25 cellular contexts compared by ENCODE assay signal in genomic region chr5:178832618-178833201, GRCh38. TPM values are rescaled to one million over a fixed set of nuclear protein-coding genes. Genes with fewer than 3 reads are reported as not detected.
A peak's percentile ranks its signal among the peaks of the same experiment; 100 is the strongest.
DNase-seq lines count a peak whose midpoint lies in the region; ATAC-seq and TF ChIP-seq lines count a peak whose summit lies in the region.
"Had no signal": no experiment of that assay in that cellular context is flagged by ENCODE, and none has a peak within 500 bp of the region (broad histone marks: within the 10 kb centered on the region; RNA-seq: fewer than 3 reads in every experiment).

No MANE protein-coding gene starts in this region.

- no peaks in the 10 kb centered on the region; the same call in 2 of the 3 replicates for H3K4me1 Mint-ChIP-seq in GM23338
- no peaks in the 10 kb centered on the region for H3K4me1 Mint-ChIP-seq in mesothelial cell of epicardium
- H3K4me1 Mint-ChIP-seq: CD14-positive monocyte, memory B cell, naive B cell had no signal

- H4K20me1 ChIP-seq in GM23338 (replicated peaks; ENCODE audit: insufficient read depth): no peaks in the 10 kb centered on the region

- no peak for TF ChIP-seq CTCF in GM23338 (conservative IDR thresholded peaks at IDR 0.05; ENCODE audit: low read depth in 2 of 2)
- TF ChIP-seq CTCF in mesothelial cell of epicardium (IDR thresholded peaks at IDR 0.05; ENCODE audit: unreplicated experiment): no peak
- no peak for TF ChIP-seq CTCF in right lobe of liver (IDR thresholded peaks at IDR 0.05)

- WGBS in right lobe of liver (ENCODE audit: insufficient coverage, low coverage, low lambda C conversion rate, missing lambda C conversion rate): 75% methylated on average over 10 of the region's 15 CpGs

- H3K27me3 ChIP-seq in GM23338 (ENCODE audit: insufficient read depth): no peaks in the 10 kb centered on the region
- no peaks in the 10 kb centered on the region for H3K27me3 ChIP-seq in right lobe of liver
- H3K27me3 ChIP-seq: cardiac muscle cell had no signal

- H3K79me2 ChIP-seq in GM23338 (replicated peaks; ENCODE audit: insufficient read depth): no peaks in the 10 kb centered on the region

- H3K27me3 Mint-ChIP-seq in GM23338 (ENCODE audit: insufficient read depth, low read depth, poor library complexity) (peaks cover 5% of the 10 kb centered on the region), mesothelial cell of epicardium (ENCODE audit: low read depth) (no peaks in the 10 kb centered on the region)

- intact Hi-C loops in right lobe of liver (cut with DNase I): no loop called here

- no peaks in the 10 kb centered on the region for H3K36me3 ChIP-seq in GM23338 (ENCODE audit: insufficient read depth)
- no peaks in the 10 kb centered on the region for H3K36me3 ChIP-seq in right lobe of liver
- H3K36me3 ChIP-seq: cardiac muscle cell, heart right ventricle had no signal

- DNase-seq in GM23338 (ENCODE audit: low spot score) (peak; percentile 9), NCI-H146 (lab: John Stamatoyannopoulos, UW) (peak; percentile 61), SK-N-DZ (ENCODE audit: low spot score) (peak; percentile 95), mesothelial cell of epicardium (ENCODE audit: low spot score in 2 of 2, unreplicated experiment in 2 of 2) (no peak), AG08395 (ENCODE audit: low spot score) (no peak), right lobe of liver (no peak)
- DNase-seq in activated effector memory CD4-positive, alpha-beta T cell treated with Interleukin-2 at 50 U/mL for 16 hours: no peak
- no peak for DNase-seq in activated CD4-positive, alpha-beta T cell treated with anti-CD3 and anti-CD28 coated beads for 1 hour
- DNase-seq: activated CD4-positive, CD25-positive, alpha-beta regulatory T cell; activated CD8-positive, alpha-beta T cell treated with anti-CD3 and anti-CD28 coated beads for 36 hours; activated naive CD4-positive, alpha-beta T cell; activated T-cell treated with anti-CD3 and anti-CD28 coated beads, Interleukin-2, amount 50 U/mL, for 1 hour; amygdala; dermis blood vessel endothelial cell; DMS153; heart right ventricle; naive B cell; substantia nigra had no signal

- no peaks in the 10 kb centered on the region for H3K9me3 ChIP-seq in right lobe of liver

- peaks cover 7% of the 10 kb centered on the region; the same call in 1 of the 3 replicates for H3K36me3 Mint-ChIP-seq in GM23338 (ENCODE audit: low read depth)
- H3K36me3 Mint-ChIP-seq in mesothelial cell of epicardium: no peaks in the 10 kb centered on the region
- H3K36me3 Mint-ChIP-seq: CD14-positive monocyte, memory B cell had no signal

- H2AFZ ChIP-seq in GM23338: no peak overlapping the region

- no peak; the same call in 2 of the 3 replicates for ATAC-seq in GM23338
- ATAC-seq in right lobe of liver: no peak
- ATAC-seq: activated CD8-positive, alpha-beta T cell treated with anti-CD3 and anti-CD28 coated beads for 36 hours; heart right ventricle; Panc1; sciatic nerve had no signal

- TF ChIP-seq POLR2A in right lobe of liver (IDR thresholded peaks at IDR 0.05): no peak

- H3K4me1 ChIP-seq in GM23338 (ENCODE audit: insufficient read depth): no peaks in the 10 kb centered on the region
- no peaks in the 10 kb centered on the region for H3K4me1 ChIP-seq in right lobe of liver
- H3K4me1 ChIP-seq: heart right ventricle had no signal

- H3K27ac ChIP-seq in GM23338 (ENCODE audit: low read depth) (no peak overlapping the region), right lobe of liver (no peak overlapping the region)
- H3K27ac ChIP-seq: cardiac muscle cell, heart right ventricle, SK-N-MC had no signal

- H3K4me3 ChIP-seq in GM23338: no peak overlapping the region
- no peak overlapping the region for H3K4me3 ChIP-seq in right lobe of liver
- H3K4me3 ChIP-seq: cardiac muscle cell, heart right ventricle, SK-N-MC had no signal

- H3K27ac Mint-ChIP-seq in GM23338 (no peak overlapping the region), mesothelial cell of epicardium (no peak overlapping the region)
- H3K27ac Mint-ChIP-seq: activated CD8-positive, alpha-beta T cell treated with anti-CD3 and anti-CD28 coated beads for 36 hours; CD14-positive monocyte; memory B cell; T-helper 2 cell treated with Interferon-gamma antibody and Interleukin-4, amounts not matched to agents 5 μg/mL and 100 μg/mL, for 36 hours had no signal

- H3K4me3 Mint-ChIP-seq in GM23338: no peak overlapping the region
- H3K4me3 Mint-ChIP-seq in mesothelial cell of epicardium: peak overlapping the region; percentile 51
- H3K4me3 Mint-ChIP-seq: activated CD8-positive, alpha-beta T cell treated with anti-CD3 and anti-CD28 coated beads for 36 hours; CD14-positive monocyte; memory B cell; naive B cell; T-helper 2 cell treated with Interferon-gamma antibody and Interleukin-4, amounts not matched to agents 5 μg/mL and 100 μg/mL, for 36 hours had no signal

- H3K9me2 ChIP-seq in GM23338 (ENCODE audit: insufficient read depth): 0 out of 2 replicates have a peak, but pooled peaks cover 4% of the 10 kb centered on the region

- H3K9me3 Mint-ChIP-seq in GM23338 (peaks cover 85% of the 10 kb centered on the region), mesothelial cell of epicardium (peaks cover 35% of the 10 kb centered on the region)
- H3K9me3 Mint-ChIP-seq: activated CD8-positive, alpha-beta T cell treated with anti-CD3 and anti-CD28 coated beads for 36 hours; T-helper 2 cell treated with Interferon-gamma antibody and Interleukin-4, amounts not matched to agents 5 μg/mL and 100 μg/mL, for 36 hours had no signal

- no peaks in the 10 kb centered on the region for H3F3A ChIP-seq in GM23338 (replicated peaks; ENCODE audit: low read depth)

- H3K4me2 ChIP-seq in GM23338: no peak overlapping the region

TF ChIP-seq in GM23338, 12 proteins besides CTCF, POLR2A, EP300 and RAD21:
- TF ChIP-seq EZH2 (IDR thresholded peaks at IDR 0.05; ENCODE audit: low read depth, unreplicated experiment): no peak
- TF ChIP-seq REST (IDR thresholded peaks at IDR 0.05; ENCODE audit: unreplicated experiment): no peak
- TF ChIP-seq CREB1 (CRISPR knock-in tag; IDR thresholded peaks at IDR 0.05; ENCODE audit: low read depth): no peak
- no peak for TF ChIP-seq ETS1 (IDR thresholded peaks at IDR 0.05)
- no peak for TF ChIP-seq JUNB (IDR thresholded peaks at IDR 0.05; ENCODE audit: unreplicated experiment)
- no peak for TF ChIP-seq ZNF114 (CRISPR knock-in tag; IDR thresholded peaks at IDR 0.05)

RNA-seq across cellular contexts. Expression of gene ZNF354B, which starts 27.0 kb away (rescaled TPM):
- total RNA-seq in GM23338 (2014; rRNA removed; shearing (Covaris generic)): 11.5 and 12.3 TPM in 2 replicates
- polyA plus RNA-seq in GM23338 (2016; fragmentation: Nextera tagmentation; extraction: Ambion mirVana): 9.0 and 9.2 TPM in 2 replicates
- polyA plus RNA-seq in SK-N-DZ (2014; cell fraction: cytosol; rRNA removed): 16.7 and 20.3 TPM in 2 replicates
- 50.7 and 73.3 TPM in 2 replicates for polyA plus RNA-seq in SK-N-DZ (2014; cell fraction: nucleus; rRNA removed)
- 27.4 to 28.7 TPM (median 28.2 TPM) in 3 replicates for total RNA-seq in mesothelial cell of epicardium
- total RNA-seq in right lobe of liver: 1 to 10 TPM; 2.0 to 7.2 (median 5.0) TPM

Comparison
In these comparisons a context has a peak if more than half of its experiments do, and no peak if none do; other contexts are left out.
1. DNase-seq: peak in GM23338 (single experiment), NCI-H146 (single experiment) and SK-N-DZ (single experiment); none in mesothelial cell of epicardium (0 of 2), activated effector memory CD4-positive, alpha-beta T cell treated with Interleukin-2 at 50 U/mL for 16 hours (single experiment), activated CD4-positive, alpha-beta T cell treated with anti-CD3 and anti-CD28 coated beads for 1 hour (single experiment), AG08395 (single experiment) and right lobe of liver (0 of 3).